Comparison of ENCODE assay signal across 9 cellular contexts in the genomic region with DNA sequence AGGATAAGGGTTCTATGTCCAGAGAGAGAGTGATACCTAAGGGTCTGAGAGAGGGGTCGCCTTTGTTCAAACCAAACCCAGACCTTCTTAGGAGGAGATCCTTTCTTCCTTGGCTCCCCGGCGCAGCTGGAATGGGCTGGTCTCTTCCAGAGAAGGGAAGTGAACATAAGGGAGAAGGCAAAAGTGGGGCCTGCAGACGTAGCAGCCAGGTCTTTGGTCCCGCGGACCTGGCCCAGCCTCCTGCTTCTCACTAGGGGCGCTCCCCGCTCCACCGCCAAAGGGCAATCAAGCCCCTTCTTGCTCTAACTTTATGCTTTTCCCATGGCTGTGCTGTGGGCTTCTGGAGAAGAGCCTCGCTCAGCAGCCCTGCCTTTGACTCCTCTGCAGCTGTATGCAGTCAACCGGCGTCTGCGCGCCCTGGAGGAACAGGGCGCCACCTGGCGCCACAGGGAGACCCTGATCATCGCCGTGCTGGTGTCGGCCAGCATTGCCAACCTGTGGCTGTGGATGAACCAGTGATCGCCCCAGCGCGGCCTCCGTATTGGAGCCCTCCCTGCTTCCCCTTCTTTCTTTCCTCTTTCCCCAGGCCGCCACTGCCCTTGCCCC. TPM values are rescaled to one million over a fixed set of nuclear protein-coding genes. Genes with fewer than 3 reads are reported as not detected.
DNase-seq lines count a peak whose midpoint lies in the region; ATAC-seq and TF ChIP-seq lines count a peak whose summit lies in the region.
"Had no signal": no experiment of that assay in that cellular context is flagged by ENCODE, and none has a peak within 500 bp of the region (broad histone marks: within the 10 kb centered on the region; RNA-seq: fewer than 3 reads in every experiment).

No MANE protein-coding gene starts in this region.

- no peaks in the 10 kb centered on the region for H4K20me1 ChIP-seq in neural cell (ENCODE audit: insufficient read depth)

- H3K4me3 ChIP-seq in epithelial cell of esophagus (ENCODE audit: low read length) (no peak overlapping the region), neural cell (ENCODE audit: low read length) (no peak overlapping the region)
- H3K4me3 ChIP-seq: skin epidermis had no signal

- H3K4me2 ChIP-seq in neural cell (ENCODE audit: low read length) = no peak overlapping the region

- TF ChIP-seq RAD21 in neural cell (conservative IDR thresholded peaks at IDR 0.05) = peak; percentile 46

- no peaks in the 10 kb centered on the region for H3K9me3 ChIP-seq in neural cell (ENCODE audit: low read length)

- no peak for TF ChIP-seq EP300 in neural cell (conservative IDR thresholded peaks at IDR 0.05; ENCODE audit: poor library complexity, severe bottlenecking)

- no peaks in the 10 kb centered on the region for H3K9me2 ChIP-seq in neural cell (ENCODE audit: insufficient read depth, low read length)

- H2AFZ ChIP-seq in neural cell (ENCODE audit: low read depth, low read length) = no peak overlapping the region

- H3K79me2 ChIP-seq in neural cell (replicated peaks; ENCODE audit: insufficient read depth, low read length) = no peaks in the 10 kb centered on the region

- no peaks in the 10 kb centered on the region for H3F3A ChIP-seq in neural cell (ENCODE audit: insufficient read depth, low read length, poor library complexity, severe bottlenecking)

- no peaks in the 10 kb centered on the region for H3K27me3 ChIP-seq in neural cell (ENCODE audit: insufficient read depth, low read depth, low read length)

- no peaks in the 10 kb centered on the region for H3K36me3 ChIP-seq in neural cell (ENCODE audit: insufficient read depth, low read length)

- TF ChIP-seq CTCF in epithelial cell of esophagus (IDR thresholded peaks at IDR 0.05; ENCODE audit: insufficient read depth, low read depth, low read length, missing control alignments) (peak; percentile 30), neural cell (IDR thresholded peaks at IDR 0.05; ENCODE audit: poor library complexity, severe bottlenecking) (peak; percentile 47)

- no peak overlapping the region for H3K9ac ChIP-seq in neural cell (ENCODE audit: low read length)

- no peak for ATAC-seq in HG03432 (IDR thresholded peaks at IDR 0.05; ENCODE audit: unreplicated experiment)

- DNase-seq in DMS53 (lab: John Stamatoyannopoulos, UW) (peak; percentile 68), HuH-7 (ENCODE audit: low spot score) (peak; percentile 63), epithelial cell of esophagus (ENCODE audit: low read depth) (peak; percentile 2), GM19240 (ENCODE audit: insufficient read length, low spot score) (no peak)
- no peak for DNase-seq in activated CD8-positive, alpha-beta memory T cell treated with anti-CD3 and anti-CD28 coated beads for 24 hours
- DNase-seq in activated CD8-positive, alpha-beta memory T cell treated with anti-CD3 and anti-CD28 coated beads, Interleukin-2, amount 50 U/mL, for 4 hours = no peak

- no peak overlapping the region for H3K27ac ChIP-seq in neural cell (ENCODE audit: low read length)
- H3K27ac ChIP-seq: skin epidermis had no signal

TF ChIP-seq in neural cell, 6 proteins besides CTCF, POLR2A, EP300 and RAD21:
- TF ChIP-seq TAF1 (IDR thresholded peaks at IDR 0.05; ENCODE audit: low read depth) = no peak
- peak; percentile 63 for TF ChIP-seq SMC3 (conservative IDR thresholded peaks at IDR 0.05; ENCODE audit: poor library complexity)
- TF ChIP-seq, protein P1, sequence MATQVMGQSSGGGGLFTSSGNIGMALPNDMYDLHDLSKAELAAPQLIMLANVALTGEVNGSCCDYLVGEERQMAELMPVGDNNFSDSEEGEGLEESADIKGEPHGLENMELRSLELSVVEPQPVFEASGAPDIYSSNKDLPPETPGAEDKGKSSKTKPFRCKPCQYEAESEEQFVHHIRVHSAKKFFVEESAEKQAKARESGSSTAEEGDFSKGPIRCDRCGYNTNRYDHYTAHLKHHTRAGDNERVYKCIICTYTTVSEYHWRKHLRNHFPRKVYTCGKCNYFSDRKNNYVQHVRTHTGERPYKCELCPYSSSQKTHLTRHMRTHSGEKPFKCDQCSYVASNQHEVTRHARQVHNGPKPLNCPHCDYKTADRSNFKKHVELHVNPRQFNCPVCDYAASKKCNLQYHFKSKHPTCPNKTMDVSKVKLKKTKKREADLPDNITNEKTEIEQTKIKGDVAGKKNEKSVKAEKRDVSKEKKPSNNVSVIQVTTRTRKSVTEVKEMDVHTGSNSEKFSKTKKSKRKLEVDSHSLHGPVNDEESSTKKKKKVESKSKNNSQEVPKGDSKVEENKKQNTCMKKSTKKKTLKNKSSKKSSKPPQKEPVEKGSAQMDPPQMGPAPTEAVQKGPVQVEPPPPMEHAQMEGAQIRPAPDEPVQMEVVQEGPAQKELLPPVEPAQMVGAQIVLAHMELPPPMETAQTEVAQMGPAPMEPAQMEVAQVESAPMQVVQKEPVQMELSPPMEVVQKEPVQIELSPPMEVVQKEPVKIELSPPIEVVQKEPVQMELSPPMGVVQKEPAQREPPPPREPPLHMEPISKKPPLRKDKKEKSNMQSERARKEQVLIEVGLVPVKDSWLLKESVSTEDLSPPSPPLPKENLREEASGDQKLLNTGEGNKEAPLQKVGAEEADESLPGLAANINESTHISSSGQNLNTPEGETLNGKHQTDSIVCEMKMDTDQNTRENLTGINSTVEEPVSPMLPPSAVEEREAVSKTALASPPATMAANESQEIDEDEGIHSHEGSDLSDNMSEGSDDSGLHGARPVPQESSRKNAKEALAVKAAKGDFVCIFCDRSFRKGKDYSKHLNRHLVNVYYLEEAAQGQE (IDR thresholded peaks at IDR 0.05; ENCODE audit: borderline replicate concordance) = no peak

RNA-seq across cellular contexts. Expression of a gene that starts 6.5 kb away (rescaled TPM):
- not detected in 2 replicates for polyA plus RNA-seq in neural cell
- not detected in 2 replicates for polyA minus RNA-seq in neural cell

RNA-seq across cellular contexts. Expression of a gene that starts 12.2 kb away (rescaled TPM):
- polyA plus RNA-seq in neural cell = not detected in 2 replicates
- polyA minus RNA-seq in neural cell = not detected in 2 replicates

RNA-seq across cellular contexts. Expression of a gene that starts 27.1 kb away (rescaled TPM):
- polyA plus RNA-seq in neural cell = not detected in 2 replicates
- polyA minus RNA-seq in neural cell = 0.24 and 3.6 TPM in 2 replicates

Comparison
In these comparisons a context has a peak if more than half of its experiments do, and no peak if none do; other contexts are left out.
1. DNase-seq: peak in DMS53 (single experiment), HuH-7 (single experiment) and epithelial cell of esophagus (single experiment); none in GM19240 (single experiment), activated CD8-positive, alpha-beta memory T cell treated with anti-CD3 and anti-CD28 coated beads for 24 hours (single experiment) and activated CD8-positive, alpha-beta memory T cell treated with anti-CD3 and anti-CD28 coated beads, Interleukin-2, amount 50 U/mL, for 4 hours (single experiment).